22 cellular contexts compared by ENCODE assay signal in genomic region chr3:192237992-192238608, GRCh38.
DNase-seq lines count a peak whose midpoint lies in the region; ATAC-seq and TF ChIP-seq lines count a peak whose summit lies in the region.
"Had no signal": no experiment of that assay in that cellular context is flagged by ENCODE, and none has a peak within 500 bp of the region (broad histone marks: within the 10 kb centered on the region; RNA-seq: fewer than 3 reads in every experiment).

No MANE protein-coding gene starts in this region.

- no peak overlapping the region for H3K27ac Mint-ChIP-seq in activated T-helper 1 cell treated with anti-CD3 and anti-CD28 coated beads, Interleukin-12 subunit alpha, Interleukin-12 subunit beta, Interleukin-2, Interleukin-4 antibody, amounts not matched to agents 30 ng/mL and 10 ng/mL and 1 ng/mL, durations not matched to agents 14 hours and 24 hours and 36 hours
- H3K27ac Mint-ChIP-seq: activated CD8-positive, alpha-beta memory T cell treated with anti-CD3 and anti-CD28 coated beads, Interleukin-2, amount 10 ng/mL, durations not matched to agents 7 days and 5 days; natural killer cell; stimulated activated memory B cell treated with anti-CD40 and anti-IgM and Interleukin-4, amounts not matched to agents 10 μg/mL and 1 μg/mL and 100 μg/mL, for 72 hours; T-helper 17 cell had no signal

- no peak overlapping the region for H3K4ac ChIP-seq in mesendoderm (ENCODE audit: low read depth, low read length)

- no peaks in the 10 kb centered on the region for H3K79me2 ChIP-seq in MM.1S (ENCODE audit: low read length)
- H3K79me2 ChIP-seq in mesendoderm (ENCODE audit: control insufficient read depth, insufficient read depth, low read length): no peaks in the 10 kb centered on the region

- H3K79me1 ChIP-seq in mesendoderm (ENCODE audit: low read length): no peaks in the 10 kb centered on the region

- H3K27me3 Mint-ChIP-seq in activated T-helper 1 cell treated with anti-CD3 and anti-CD28 coated beads, Interleukin-12 subunit alpha, Interleukin-12 subunit beta, Interleukin-2, Interleukin-4 antibody, amounts not matched to agents 30 ng/mL and 10 ng/mL and 1 ng/mL, durations not matched to agents 14 hours and 24 hours and 36 hours (ENCODE audit: insufficient read depth): no peaks in the 10 kb centered on the region
- H3K27me3 Mint-ChIP-seq: activated CD8-positive, alpha-beta memory T cell treated with anti-CD3 and anti-CD28 coated beads, Interleukin-2, amount 10 ng/mL, durations not matched to agents 7 days and 5 days; T-helper 17 cell had no signal

- no peaks in the 10 kb centered on the region for H3K9me2 ChIP-seq in MM.1S (replicated peaks; ENCODE audit: insufficient read depth, low read length)

- no peak overlapping the region for H3K4me2 ChIP-seq in MM.1S (ENCODE audit: low read depth, low read length)
- H3K4me2 ChIP-seq in mesendoderm (ENCODE audit: low read length): no peak overlapping the region

- no peak overlapping the region for H2AK5ac ChIP-seq in mesendoderm (ENCODE audit: low read length)

- H3K27me3 ChIP-seq in MM.1S (replicated peaks; ENCODE audit: insufficient read depth, low read length) (no peaks in the 10 kb centered on the region), mesendoderm (ENCODE audit: insufficient read depth, low read length, poor library complexity) (no peaks in the 10 kb centered on the region)
- H3K27me3 ChIP-seq: tibial artery had no signal

- H3K9me3 ChIP-seq in MM.1S (replicated peaks; ENCODE audit: insufficient read depth, low read length): no peaks in the 10 kb centered on the region
- H3K9me3 ChIP-seq: tibial artery had no signal

- H3K4me1 Mint-ChIP-seq in activated T-helper 1 cell treated with anti-CD3 and anti-CD28 coated beads, Interleukin-12 subunit alpha, Interleukin-12 subunit beta, Interleukin-2, Interleukin-4 antibody, amounts not matched to agents 30 ng/mL and 10 ng/mL and 1 ng/mL, durations not matched to agents 14 hours and 24 hours and 36 hours (ENCODE audit: low read depth): no peaks in the 10 kb centered on the region
- H3K4me1 Mint-ChIP-seq: activated CD8-positive, alpha-beta memory T cell treated with anti-CD3 and anti-CD28 coated beads, Interleukin-2, amount 10 ng/mL, durations not matched to agents 7 days and 5 days; natural killer cell; stimulated activated memory B cell treated with anti-CD40 and anti-IgM and Interleukin-4, amounts not matched to agents 10 μg/mL and 1 μg/mL and 100 μg/mL, for 72 hours; T-helper 17 cell had no signal

- ATAC-seq in GM18505 (IDR thresholded peaks at IDR 0.05; ENCODE audit: unreplicated experiment): no peak
- ATAC-seq: activated CD8-positive, alpha-beta memory T cell treated with anti-CD3 and anti-CD28 coated beads, Interleukin-2, amount 10 ng/mL, durations not matched to agents 7 days and 5 days; natural killer cell; stimulated activated memory B cell treated with anti-CD40 and anti-IgM and Interleukin-4, amounts not matched to agents 10 μg/mL and 1 μg/mL and 100 μg/mL, for 72 hours; T-helper 17 cell had no signal

- H2BK15ac ChIP-seq in mesendoderm (replicated peaks; ENCODE audit: low read depth): no peak overlapping the region

- no CpG with 5 or more reads among the region's 4 CpGs for WGBS in mesendoderm (ENCODE audit: extremely low coverage, insufficient coverage, low lambda C conversion rate)

- no peak overlapping the region for H4K8ac ChIP-seq in mesendoderm (ENCODE audit: low read depth, low read length)

- H3K4me3 Mint-ChIP-seq in activated T-helper 1 cell treated with anti-CD3 and anti-CD28 coated beads, Interleukin-12 subunit alpha, Interleukin-12 subunit beta, Interleukin-2, Interleukin-4 antibody, amounts not matched to agents 30 ng/mL and 10 ng/mL and 1 ng/mL, durations not matched to agents 14 hours and 24 hours and 36 hours: no peak overlapping the region
- H3K4me3 Mint-ChIP-seq: activated CD8-positive, alpha-beta memory T cell treated with anti-CD3 and anti-CD28 coated beads, Interleukin-2, amount 10 ng/mL, durations not matched to agents 7 days and 5 days; natural killer cell; stimulated activated memory B cell treated with anti-CD40 and anti-IgM and Interleukin-4, amounts not matched to agents 10 μg/mL and 1 μg/mL and 100 μg/mL, for 72 hours; T-helper 17 cell had no signal

- H3K27ac ChIP-seq in MM.1S (ENCODE audit: low read length) (no peak overlapping the region), mesendoderm (ENCODE audit: low read depth, low read length) (no peak overlapping the region)
- H3K27ac ChIP-seq: GM23248, tibial artery had no signal

- no peaks in the 10 kb centered on the region for H3K36me3 ChIP-seq in MM.1S (replicated peaks; ENCODE audit: insufficient read depth, low read length)
- no peaks in the 10 kb centered on the region for H3K36me3 ChIP-seq in mesendoderm (ENCODE audit: control insufficient read depth, insufficient read depth, low read length)
- H3K36me3 ChIP-seq: tibial artery had no signal

- H2BK5ac ChIP-seq in mesendoderm (ENCODE audit: low read length): no peak overlapping the region

- H3K9ac ChIP-seq in MM.1S (ENCODE audit: low read length): no peak overlapping the region
- H3K9ac ChIP-seq in mesendoderm (ENCODE audit: low read length): no peak overlapping the region
- H3K9ac ChIP-seq: GM23248 had no signal

- H3K23ac ChIP-seq in mesendoderm (ENCODE audit: low read length): no peak overlapping the region

- DNase-seq in NCI-H748 (lab: John Stamatoyannopoulos, UW; ENCODE audit: unreplicated experiment): peak; percentile 24
- DNase-seq in NCI-H748 treated with DMSO at 0.1 percent for 48 hours (lab: John Stamatoyannopoulos, UW): no peak
- no peak for DNase-seq in MM.1S
- no peak for DNase-seq in astrocyte of the spinal cord (ENCODE audit: low read depth, low spot score)
- DNase-seq in activated T-helper 1 cell treated with anti-CD3 and anti-CD28 coated beads, Interleukin-12 subunit alpha, Interleukin-12 subunit beta, Interleukin-2, Interleukin-4 antibody, amounts not matched to agents 30 ng/mL and 10 ng/mL and 1 ng/mL, durations not matched to agents 14 hours and 24 hours and 36 hours (ENCODE audit: low spot score): no peak
- no peak for DNase-seq in NCI-H2029 (lab: John Stamatoyannopoulos, UW)
- no peak for DNase-seq in mesendoderm
- DNase-seq: activated CD4-positive, alpha-beta T cell treated with anti-CD3 and anti-CD28 coated beads for 1 hour; activated CD8-positive, alpha-beta memory T cell treated with anti-CD3 and anti-CD28 coated beads, Interleukin-2, amount 10 ng/mL, durations not matched to agents 7 days and 5 days; cerebellar nuclear complex; GM23248; hippocampal formation; mesenchymal stem cell; natural killer cell; NCI-H1436 treated with DMSO at 0.1 percent for 48 hours; NCI-H2227 treated with DMSO at 0.1 percent for 48 hours; SHP77 treated with DMSO at 0.1 percent for 48 hours; stimulated activated CD4-positive, alpha-beta T cell treated with anti-CD3 and anti-CD28 coated beads, Interleukin-12 subunit alpha, Interleukin-12 subunit beta, amount 100 ng/mL, for 4 hours; T-helper 17 cell; tibial artery had no signal

- no peak for TF ChIP-seq POLR2A in GM18505 (IDR thresholded peaks at IDR 0.05; ENCODE audit: borderline replicate concordance, extremely low read depth, insufficient read depth, insufficient read length)

- peak; percentile 26 for TF ChIP-seq CTCF in MM.1S (IDR thresholded peaks at IDR 0.05; ENCODE audit: low read length)
- peak; percentile 5 for TF ChIP-seq CTCF in astrocyte of the spinal cord (IDR thresholded peaks at IDR 0.05; ENCODE audit: low read depth, low read length)

- no peaks in the 10 kb centered on the region for H3F3A ChIP-seq in MM.1S (ENCODE audit: insufficient read depth, low read length)

- H3K4me1 ChIP-seq in MM.1S (ENCODE audit: low read length): no peaks in the 10 kb centered on the region
- H3K4me1 ChIP-seq in mesendoderm (ENCODE audit: control insufficient read depth, low read depth, low read length): no peaks in the 10 kb centered on the region
- H3K4me1 ChIP-seq: tibial artery had no signal

- H3K9me3 Mint-ChIP-seq in activated T-helper 1 cell treated with anti-CD3 and anti-CD28 coated beads, Interleukin-12 subunit alpha, Interleukin-12 subunit beta, Interleukin-2, Interleukin-4 antibody, amounts not matched to agents 30 ng/mL and 10 ng/mL and 1 ng/mL, durations not matched to agents 14 hours and 24 hours and 36 hours: no peaks in the 10 kb centered on the region
- H3K9me3 Mint-ChIP-seq: stimulated activated memory B cell treated with anti-CD40 and anti-IgM and Interleukin-4, amounts not matched to agents 10 μg/mL and 1 μg/mL and 100 μg/mL, for 72 hours had no signal

- intact Hi-C loops in activated T-helper 1 cell treated with anti-CD3 and anti-CD28 coated beads, Interleukin-12 subunit alpha, Interleukin-12 subunit beta, Interleukin-2, Interleukin-4 antibody, amounts not matched to agents 30 ng/mL and 10 ng/mL and 1 ng/mL, durations not matched to agents 14 hours and 24 hours and 36 hours (cut with micrococcal nuclease): no loop called here

- H3K36me3 Mint-ChIP-seq in activated T-helper 1 cell treated with anti-CD3 and anti-CD28 coated beads, Interleukin-12 subunit alpha, Interleukin-12 subunit beta, Interleukin-2, Interleukin-4 antibody, amounts not matched to agents 30 ng/mL and 10 ng/mL and 1 ng/mL, durations not matched to agents 14 hours and 24 hours and 36 hours (ENCODE audit: low read depth): no peaks in the 10 kb centered on the region
- H3K36me3 Mint-ChIP-seq: activated CD8-positive, alpha-beta memory T cell treated with anti-CD3 and anti-CD28 coated beads, Interleukin-2, amount 10 ng/mL, durations not matched to agents 7 days and 5 days; natural killer cell; stimulated activated memory B cell treated with anti-CD40 and anti-IgM and Interleukin-4, amounts not matched to agents 10 μg/mL and 1 μg/mL and 100 μg/mL, for 72 hours had no signal

- no peak overlapping the region for H3K56ac ChIP-seq in mesendoderm (ENCODE audit: low read length)

- no peak overlapping the region for H4K5ac ChIP-seq in mesendoderm (ENCODE audit: low read length)

- H3K18ac ChIP-seq in mesendoderm (ENCODE audit: low read length): no peak overlapping the region

- no peaks in the 10 kb centered on the region for H4K20me1 ChIP-seq in MM.1S (ENCODE audit: insufficient read depth, low read length)

- in situ Hi-C loops in astrocyte of the spinal cord (cut with HindIII; ENCODE audit: low sequenced_read_pairs): no loop called here

- no peak overlapping the region for H2BK120ac ChIP-seq in mesendoderm (ENCODE audit: low read depth, low read length)

- H3K4me3 ChIP-seq in MM.1S (ENCODE audit: low read length): no peak overlapping the region
- no peak overlapping the region for H3K4me3 ChIP-seq in astrocyte of the spinal cord (ENCODE audit: low read depth, low read length)
- H3K4me3 ChIP-seq in mesendoderm (ENCODE audit: low read length): no peak overlapping the region
- H3K4me3 ChIP-seq: GM23248, tibial artery had no signal

- H2AFZ ChIP-seq in MM.1S (ENCODE audit: low read length): no peak overlapping the region
- H2AFZ ChIP-seq: GM23248 had no signal
